1 cellular context compared by ENCODE assay signal in genomic region chr3:105366302-105367062, GRCh38.
TF ChIP-seq lines count a peak whose summit lies in the region.

Gene ALCAM (plus strand): TSS chr3:105366909.

TF ChIP-seq in HepG2, 621 proteins besides CTCF, POLR2A, EP300 and RAD21 (continued from another document and continues in another):
- TF ChIP-seq GMEB1 (CRISPR knock-in tag; IDR thresholded peaks at IDR 0.05; ENCODE audit: borderline replicate concordance) (no peak; the same call in 1 of the 2 replicates), ZNF180 (CRISPR knock-in tag; IDR thresholded peaks at IDR 0.05; ENCODE audit: borderline replicate concordance, low read depth) (no peak), GZF1 (CRISPR knock-in tag; IDR thresholded peaks at IDR 0.05) (no peak), SPEN (CRISPR knock-in tag; IDR thresholded peaks at IDR 0.05; ENCODE audit: low read depth) (peak; percentile 83), ZNF234 (CRISPR knock-in tag; conservative IDR thresholded peaks at IDR 0.05) (no peak), KDM3A (CRISPR knock-in tag; IDR thresholded peaks at IDR 0.05; ENCODE audit: low read depth) (peak; percentile 90; the same call in 1 of the 2 replicates), ZNF570 (CRISPR knock-in tag; IDR thresholded peaks at IDR 0.05; ENCODE audit: borderline replicate concordance) (no peak), ZNF710 (CRISPR knock-in tag; IDR thresholded peaks at IDR 0.05; ENCODE audit: borderline replicate concordance) (no peak), ZNF770 (CRISPR knock-in tag; IDR thresholded peaks at IDR 0.05) (no peak), TP53 (CRISPR knock-in tag; conservative IDR thresholded peaks at IDR 0.05) (no peak), CENPBD1 (CRISPR knock-in tag; IDR thresholded peaks at IDR 0.05; ENCODE audit: borderline replicate concordance, low read depth) (no peak), ATF5 (CRISPR knock-in tag; IDR thresholded peaks at IDR 0.05; ENCODE audit: low read depth) (no peak), E2F5 (CRISPR knock-in tag; conservative IDR thresholded peaks at IDR 0.05) (no peak; the same call in 1 of the 2 replicates), TFE3 (CRISPR knock-in tag; IDR thresholded peaks at IDR 0.05) (peak; percentile 71; the same call in 1 of the 2 replicates), IRX3 (CRISPR knock-in tag; IDR thresholded peaks at IDR 0.05; ENCODE audit: borderline replicate concordance, low read depth) (peak; percentile 69; the same call in 1 of the 2 replicates), ZNF878 (CRISPR knock-in tag; IDR thresholded peaks at IDR 0.05) (peak; percentile 73; the same call in 1 of the 2 replicates), ZNF432 (CRISPR knock-in tag; IDR thresholded peaks at IDR 0.05; ENCODE audit: borderline replicate concordance) (no peak), SNAI1 (CRISPR knock-in tag; IDR thresholded peaks at IDR 0.05; ENCODE audit: borderline replicate concordance) (0 out of 2 replicates have a peak, but pooled peaks have one; percentile 44), MLX (CRISPR knock-in tag; IDR thresholded peaks at IDR 0.05) (no peak), BCL6 (CRISPR knock-in tag; IDR thresholded peaks at IDR 0.05) (peak; percentile 43; the same call in 1 of the 2 replicates), TSC22D2 (CRISPR knock-in tag; IDR thresholded peaks at IDR 0.05; ENCODE audit: borderline replicate concordance) (peak; percentile 79; the same call in 1 of the 2 replicates), ZNF44 (CRISPR knock-in tag; IDR thresholded peaks at IDR 0.05) (no peak), ZBTB44 (CRISPR knock-in tag; IDR thresholded peaks at IDR 0.05) (0 out of 2 replicates have a peak, but pooled peaks have one; percentile 25), PHF21A (CRISPR knock-in tag; IDR thresholded peaks at IDR 0.05) (peak; percentile 90), DMTF1 (CRISPR knock-in tag; IDR thresholded peaks at IDR 0.05) (peak; percentile 96; the same call in 1 of the 2 replicates), ZBTB25 (CRISPR knock-in tag; IDR thresholded peaks at IDR 0.05) (peak; percentile 86), YEATS2 (CRISPR knock-in tag; IDR thresholded peaks at IDR 0.05; ENCODE audit: borderline replicate concordance) (peak; percentile 90), TBX3 (IDR thresholded peaks at IDR 0.05; ENCODE audit: borderline replicate concordance) (no peak), TOE1 (CRISPR knock-in tag; IDR thresholded peaks at IDR 0.05) (no peak; the same call in 1 of the 2 replicates), ZNF572 (CRISPR knock-in tag; IDR thresholded peaks at IDR 0.05) (no peak), HMGA1 (CRISPR knock-in tag; conservative IDR thresholded peaks at IDR 0.05) (no peak), GTF2F1 (IDR thresholded peaks at IDR 0.05; ENCODE audit: low read length) (no peak), CSRNP1 (CRISPR knock-in tag; IDR thresholded peaks at IDR 0.05) (peak; percentile 75), ELF4 (CRISPR knock-in tag; IDR thresholded peaks at IDR 0.05; ENCODE audit: borderline replicate concordance) (no peak), ZNF780A (CRISPR knock-in tag; IDR thresholded peaks at IDR 0.05) (no peak; the same call in 1 of the 2 replicates), ZNF280D (CRISPR knock-in tag; IDR thresholded peaks at IDR 0.05) (peak; percentile 72), CCDC6 (CRISPR knock-in tag; IDR thresholded peaks at IDR 0.05) (peak; percentile 90), JUND (CRISPR knock-in tag; IDR thresholded peaks at IDR 0.05) (no peak)
